Comparison of ENCODE assay signal across 16 cellular contexts in genomic region chr15:96348112-96349027, GRCh38. TPM values are rescaled to one million over a fixed set of nuclear protein-coding genes. Genes with fewer than 3 reads are reported as not detected.
DNase-seq lines count a peak whose midpoint lies in the region; ATAC-seq and TF ChIP-seq lines count a peak whose summit lies in the region.
"Had no signal": no experiment of that assay in that cellular context is flagged by ENCODE, and none has a peak within 500 bp of the region (broad histone marks: within the 10 kb centered on the region; RNA-seq: fewer than 3 reads in every experiment).

No MANE protein-coding gene starts in this region.

- peak overlapping the region; percentile 79 for H3K4me3 Mint-ChIP-seq in neural progenitor cell
- H3K4me3 Mint-ChIP-seq: activated CD8-positive, alpha-beta memory T cell treated with anti-CD3 and anti-CD28 coated beads, Interleukin-2, amount 10 ng/mL, durations not matched to agents 7 days and 5 days; activated naive CD8-positive, alpha-beta T cell treated with anti-CD3 and anti-CD28 coated beads, Interleukin-2, amount 10 ng/mL, durations not matched to agents 7 days and 5 days had no signal

- WGBS in esophagus, 2 donors, result 60 to 66% methylated on average over 13 of the region's 13 CpGs

- H3K27me3 ChIP-seq in left ventricle myocardium inferior (ENCODE audit: low read depth) (peaks cover 97% of the 10 kb centered on the region), esophagus (ENCODE audit: control insufficient read depth in 1 of 2, insufficient read depth in 2 of 2, low read length in 2 of 2) (no peaks in the 10 kb centered on the region), neural progenitor cell (peaks cover 49% of the 10 kb centered on the region), vagina (no peaks in the 10 kb centered on the region)

- H3K27ac ChIP-seq in left ventricle myocardium inferior (replicated peaks), result peak overlapping the region; percentile 96
- H3K27ac ChIP-seq in esophagus (ENCODE audit: low read depth in 2 of 2, low read length in 1 of 2), result peak overlapping the region; percentile 86 to 87
- no peak overlapping the region for H3K27ac ChIP-seq in neural progenitor cell
- peak overlapping the region; percentile 99 for H3K27ac ChIP-seq in vagina

- H3K4me3 ChIP-seq in left ventricle myocardium inferior (peak overlapping the region; percentile 88), esophagus (ENCODE audit: low read depth in 1 of 2, low read length in 2 of 2) (peak overlapping the region in 1 of 2 donors; percentile 25), neural progenitor cell (peak overlapping the region; percentile 7), vagina (peak overlapping the region; percentile 67 to 85)
- H3K4me3 ChIP-seq: GM23248 had no signal

- no peaks in the 10 kb centered on the region for H3K36me3 ChIP-seq in left ventricle myocardium inferior
- no peaks in the 10 kb centered on the region for H3K36me3 ChIP-seq in esophagus (ENCODE audit: control insufficient read depth in 2 of 2, insufficient read depth in 2 of 2, low read length in 1 of 2)
- no peaks in the 10 kb centered on the region for H3K36me3 ChIP-seq in neural progenitor cell
- H3K36me3 ChIP-seq in vagina, result no peaks in the 10 kb centered on the region

- no peak for ATAC-seq in Right ventricle myocardium inferior
- ATAC-seq: activated CD8-positive, alpha-beta memory T cell treated with anti-CD3 and anti-CD28 coated beads, Interleukin-2, amount 10 ng/mL, durations not matched to agents 7 days and 5 days had no signal

- H3K4me2 ChIP-seq in neural progenitor cell, result peak overlapping the region; percentile 98

- TF ChIP-seq CTCF in left ventricle myocardium inferior (IDR thresholded peaks at IDR 0.05; ENCODE audit: borderline replicate concordance), result no peak
- no peak for TF ChIP-seq CTCF in neural progenitor cell (IDR thresholded peaks at IDR 0.05)
- no peak for TF ChIP-seq CTCF in vagina (IDR thresholded peaks at IDR 0.05)

- H3K9ac ChIP-seq in neural progenitor cell, result no peak overlapping the region

- H4K20me1 ChIP-seq in neural progenitor cell (ENCODE audit: low read depth), result peaks cover 99% of the 10 kb centered on the region

- peak overlapping the region; percentile 52 for H3K27ac Mint-ChIP-seq in neural progenitor cell
- H3K27ac Mint-ChIP-seq: activated naive CD8-positive, alpha-beta T cell treated with anti-CD3 and anti-CD28 coated beads, Interleukin-2, amount 10 ng/mL, durations not matched to agents 7 days and 5 days; IgD-negative memory B cell had no signal

- peaks cover 5% of the 10 kb centered on the region for H3K36me3 Mint-ChIP-seq in neural progenitor cell
- H3K36me3 Mint-ChIP-seq: activated naive CD8-positive, alpha-beta T cell treated with anti-CD3 and anti-CD28 coated beads, Interleukin-2, amount 10 ng/mL, durations not matched to agents 7 days and 5 days had no signal

- no peaks in the 10 kb centered on the region for H3K9me3 Mint-ChIP-seq in neural progenitor cell

- DNase-seq in left ventricle myocardium inferior (no peak), Right ventricle myocardium inferior (ENCODE audit: missing footprints) (no peak), neural progenitor cell (ENCODE audit: low spot score) (peak; percentile 47), vagina (ENCODE audit: extremely low spot score in 2 of 2) (no peak), DMS53 (lab: John Stamatoyannopoulos, UW) (no peak), NCI-H146 (lab: John Stamatoyannopoulos, UW) (no peak), NOMO-1 treated with DMSO at 0.1 percent for 48 hours (lab: John Stamatoyannopoulos, UW; ENCODE audit: unreplicated experiment) (no peak)
- DNase-seq: activated CD8-positive, alpha-beta memory T cell treated with anti-CD3 and anti-CD28 coated beads, Interleukin-2, amount 10 ng/mL, durations not matched to agents 7 days and 5 days; activated naive CD8-positive, alpha-beta T cell treated with anti-CD3 and anti-CD28 coated beads, Interleukin-2, amount 10 ng/mL, durations not matched to agents 7 days and 5 days; effector CD8-positive, alpha-beta T cell; GM23248; NCI-H1105 treated with DMSO at 0.1 percent for 48 hours; NCI-H510A; SIG-M5 had no signal

- TF ChIP-seq POLR2A in vagina (IDR thresholded peaks at IDR 0.05), result no peak

- H3F3A ChIP-seq in neural progenitor cell (ENCODE audit: low read depth), result peaks cover 92% of the 10 kb centered on the region

- H3K79me2 ChIP-seq in neural progenitor cell (ENCODE audit: low read depth), result peaks cover 89% of the 10 kb centered on the region

- H3K4me1 ChIP-seq in left ventricle myocardium inferior (peaks cover 75% of the 10 kb centered on the region), esophagus (ENCODE audit: control insufficient read depth in 2 of 2, insufficient read depth in 2 of 2, low read length in 1 of 2) (peaks cover 0 to 5% of the 10 kb centered on the region in 2 donors), neural progenitor cell (peaks cover 98% of the 10 kb centered on the region), vagina (peaks cover 47% of the 10 kb centered on the region)

- no peaks in the 10 kb centered on the region for H3K9me3 ChIP-seq in left ventricle myocardium inferior (replicated peaks)
- H3K9me3 ChIP-seq in esophagus (ENCODE audit: control insufficient read depth in 2 of 2, insufficient read depth in 1 of 2, low read depth in 1 of 2, low read length in 1 of 2), result peaks cover 0 to 5% of the 10 kb centered on the region in 2 donors
- no peaks in the 10 kb centered on the region for H3K9me3 ChIP-seq in neural progenitor cell (ENCODE audit: low read depth)
- H3K9me3 ChIP-seq in vagina, result no peaks in the 10 kb centered on the region

- H3K4me1 Mint-ChIP-seq in neural progenitor cell, result peaks cover 92% of the 10 kb centered on the region
- H3K4me1 Mint-ChIP-seq: IgD-negative memory B cell had no signal

- peaks cover 24% of the 10 kb centered on the region for H3K27me3 Mint-ChIP-seq in neural progenitor cell (ENCODE audit: insufficient read depth, low read depth)

- intact Hi-C loops in left ventricle myocardium inferior (cut with micrococcal nuclease), result loop anchor here (10.0 kb wide), 1 partner anchor 1084 kb away; no protein-coding TSS in a partner anchor
- intact Hi-C loops in Right ventricle myocardium inferior (cut with DNase I), result no loop called here
- intact Hi-C loops in vagina (cut with DNase I), result no loop called here

- no peak overlapping the region for H2AFZ ChIP-seq in neural progenitor cell (replicated peaks)

RNA-seq across cellular contexts. Expression of gene NR2F2, which starts 17.9 kb away (rescaled TPM):
- total RNA-seq in left ventricle myocardium inferior (12.8 TPM), Right ventricle myocardium inferior (14.2 TPM), neural progenitor cell (ENCODE audit: low replicate concordance) (24.6 and 32.1 TPM in 2 replicates), vagina (39.8 TPM)
- polyA plus RNA-seq in esophagus, result 1 to 10 TPM; 5.0 to 9.3 TPM
- total RNA-seq: activated CD8-positive, alpha-beta memory T cell treated with anti-CD3 and anti-CD28 coated beads, Interleukin-2, amount 10 ng/mL, durations not matched to agents 7 days and 5 days; activated naive CD8-positive, alpha-beta T cell treated with anti-CD3 and anti-CD28 coated beads, Interleukin-2, amount 10 ng/mL, durations not matched to agents 7 days and 5 days had no signal
- polyA plus RNA-seq: IgD-negative memory B cell had no signal
